In genomic region chr15:33467816-33468163, GRCh38 we compare ENCODE assay signal across 30 cellular contexts.
"Had no signal": no experiment of that assay in that cellular context is flagged by ENCODE, and none has a peak within 500 bp of the region (broad histone marks: within the 10 kb centered on the region; RNA-seq: fewer than 3 reads in every experiment).

No MANE protein-coding gene starts in this region.

- H3K36me3 ChIP-seq: adrenal gland, breast epithelium, MG63, WERI-Rb-1 had no signal

- H3K27me3 ChIP-seq: body of pancreas, breast epithelium, MG63 had no signal

- FAIRE-seq: astrocyte, RCC 7860 had no signal

- DNase-seq: activated CD4-positive, alpha-beta T cell treated with anti-CD3 and anti-CD28 coated beads, Interleukin-2, amount 10 ng/mL, durations not matched to agents 24 days and 14 days; activated CD4-positive, alpha-beta T cell treated with anti-CD3 and anti-CD28 coated beads, Interleukin-2, amount 50 U/mL, for 4 hours; activated CD4-positive, CD25-positive, alpha-beta regulatory T cell; activated CD8-positive, alpha-beta T cell treated with anti-CD3 and anti-CD28 coated beads for 36 hours; activated gamma-delta T cell treated with Interleukin-2 at 50 U/mL for 16 hours; activated naive CD4-positive, alpha-beta T cell treated with anti-CD3 and anti-CD28 coated beads for 36 hours; activated T-cell treated with anti-CD3 and anti-CD28 coated beads, Interleukin-2, amount 50 U/mL, for 4 hours; adrenal gland; body of pancreas; Kasumi-1; MG63; MV-4-11; NCI-H1092; NCI-H1436 treated with DMSO at 0.1 percent for 48 hours; NCI-H1694 treated with DMSO at 0.1 percent for 48 hours; NCI-H2029; NCI-H345; NCI-H524 treated with DMSO at 0.1 percent for 48 hours; NK-92 treated with Interleukin-12 subunit alpha and Interleukin-12 subunit beta, amount 100 ng/mL, for 24 hours; PC-9; SIG-M5; SW 1271; T1000; WERI-Rb-1 had no signal

- H3K4me1 ChIP-seq: adrenal gland, body of pancreas, breast epithelium had no signal

- H3K9me3 ChIP-seq: adrenal gland, body of pancreas, breast epithelium, MG63 had no signal

- ATAC-seq: activated CD8-positive, alpha-beta T cell treated with anti-CD3 and anti-CD28 coated beads for 36 hours; activated naive CD4-positive, alpha-beta T cell treated with anti-CD3 and anti-CD28 coated beads, Interleukin-2, amount 50 U/mL, for 72 hours; activated T-cell treated with anti-CD3 and anti-CD28 coated beads, Interleukin-2, amount 50 U/mL, for 4 hours; body of pancreas; Right ventricle myocardium inferior had no signal

- H3K4me3 ChIP-seq: adrenal gland, body of pancreas, breast epithelium, MG63, PC-9 had no signal

- H3K27ac ChIP-seq: adrenal gland, body of pancreas, breast epithelium, PC-9, RWPE1, WERI-Rb-1 had no signal

- H3K4me2 ChIP-seq: PC-9 had no signal

- H2AFZ ChIP-seq: PC-9 had no signal
